In genomic region chr20:44965651-44966029, GRCh38 we compare ENCODE assay signal across 8 cellular contexts. TPM values are rescaled to one million over a fixed set of nuclear protein-coding genes. Genes with fewer than 3 reads are reported as not detected.
DNase-seq lines count a peak whose midpoint lies in the region; ATAC-seq and TF ChIP-seq lines count a peak whose summit lies in the region.

No MANE protein-coding gene starts in this region.

- H3K36me3 Mint-ChIP-seq in CD4-positive, alpha-beta T cell (ENCODE audit: low read depth) = peaks cover 45% of the 10 kb centered on the region
- no peaks in the 10 kb centered on the region for H3K36me3 Mint-ChIP-seq in osteocyte (ENCODE audit: unreplicated experiment)

- H3K27me3 Mint-ChIP-seq in CD4-positive, alpha-beta T cell = no peaks in the 10 kb centered on the region
- no peaks in the 10 kb centered on the region for H3K27me3 Mint-ChIP-seq in osteocyte (ENCODE audit: unreplicated experiment)

- peaks cover 46% of the 10 kb centered on the region for H3K79me2 ChIP-seq in PC-9 (ENCODE audit: low read depth)

- BruUV-seq in PC-9 (replicated peaks; lab: Mats Ljungman, UMichigan) = no TSS peak

- H3K4me1 Mint-ChIP-seq in CD4-positive, alpha-beta T cell (ENCODE audit: low read depth) = peaks cover 51% of the 10 kb centered on the region
- peaks cover 40% of the 10 kb centered on the region for H3K4me1 Mint-ChIP-seq in osteocyte (ENCODE audit: unreplicated experiment)

- no peaks in the 10 kb centered on the region for H3K9me3 Mint-ChIP-seq in CD4-positive, alpha-beta T cell
- no peaks in the 10 kb centered on the region for H3K9me3 Mint-ChIP-seq in osteocyte (ENCODE audit: unreplicated experiment)

- H3K4me3 ChIP-seq in PC-9 (peak overlapping the region; percentile 76), epithelial cell of esophagus (ENCODE audit: low read length) (peak overlapping the region; percentile 97)

- POLR2A ChIA-PET in CD4-positive, alpha-beta T cell (lab: Charles Lee) = interaction anchor here (1.0 to 7.1 kb wide), 8 partner anchors 8 to 80 kb away, joined by 3 to 180 read pairs (median 12); partner anchors contain the start of gene YWHAB
- POLR2A ChIA-PET in PC-9 (lab: Charles Lee; ENCODE audit: unreplicated experiment) = no interaction called here

- H3K36me3 ChIP-seq in PC-9 (ENCODE audit: low read depth) = no peaks in the 10 kb centered on the region

- H4K20me1 ChIP-seq in PC-9 (ENCODE audit: insufficient read depth) = no peaks in the 10 kb centered on the region

- H3K4me1 ChIP-seq in PC-9 (replicated peaks; ENCODE audit: insufficient read depth) = peaks cover 49% of the 10 kb centered on the region

- H3K4me2 ChIP-seq in PC-9 = peak overlapping the region; percentile 88

- 0 out of 2 replicates have a peak, but pooled peaks cover 9% of the 10 kb centered on the region for H3F3A ChIP-seq in PC-9 (ENCODE audit: insufficient read depth, low read depth)

- H3K27me3 ChIP-seq in CD4-positive, alpha-beta T cell (ENCODE audit: control insufficient read depth, insufficient read depth, low read length) = no peaks in the 10 kb centered on the region
- no peaks in the 10 kb centered on the region for H3K27me3 ChIP-seq in PC-9 (ENCODE audit: insufficient read depth, low read depth)

- peak overlapping the region; percentile 88 for H3K27ac ChIP-seq in CD4-positive, alpha-beta T cell (ENCODE audit: low read depth, low read length)
- peak overlapping the region; percentile 27 for H3K27ac ChIP-seq in PC-9

- no peaks in the 10 kb centered on the region for H3K9me3 ChIP-seq in CD4-positive, alpha-beta T cell (ENCODE audit: control insufficient read depth, low read length)
- H3K9me3 ChIP-seq in PC-9 (ENCODE audit: insufficient read depth, low read depth) = no peaks in the 10 kb centered on the region

- peak overlapping the region; percentile 86 for H3K27ac Mint-ChIP-seq in CD4-positive, alpha-beta T cell
- peak overlapping the region; percentile 86 for H3K27ac Mint-ChIP-seq in osteocyte (ENCODE audit: unreplicated experiment)

- peak overlapping the region; percentile 92 for H3K4me3 Mint-ChIP-seq in CD4-positive, alpha-beta T cell
- H3K4me3 Mint-ChIP-seq in osteocyte (ENCODE audit: unreplicated experiment) = peak overlapping the region; percentile 99

- intact Hi-C loops in CD4-positive, alpha-beta T cell (cut with DNase I, micrococcal nuclease) = loop anchor here (2.0 to 10.0 kb wide), 7 partner anchors 15 to 491 kb away; partner anchors contain the start of genes PIGT (in 1 of the 2), TTPAL (in 1 of the 2) and YWHAB (in 1 of the 2)
- intact Hi-C loops in PC-9 (cut with micrococcal nuclease; ENCODE audit: unreplicated experiment) = no loop called here

- CTCF ChIA-PET in CD4-positive, alpha-beta T cell (lab: Charles Lee) = interaction anchor here (0.6 to 4.8 kb wide), 8 partner anchors 13 to 78 kb away, joined by 3 to 31 read pairs (median 4); no protein-coding TSS in a partner anchor
- CTCF ChIA-PET in PC-9 (lab: Charles Lee) = no interaction called here

- no peaks in the 10 kb centered on the region for H3K9me2 ChIP-seq in PC-9 (ENCODE audit: insufficient read depth)

- DNase-seq in CD4-positive, alpha-beta T cell = no peak
- DNase-seq in PC-9 (no peak), epithelial cell of esophagus (ENCODE audit: low read depth) (no peak), osteocyte (ENCODE audit: extremely low spot score, unreplicated experiment) (no peak), dermis blood vessel endothelial cell (no peak)
- DNase-seq in stimulated activated CD4-positive, alpha-beta T cell treated with anti-CD3 and anti-CD28 coated beads, Interleukin-4, amount 100 ng/mL, for 1 hour = no peak
- no peak for DNase-seq in stimulated activated CD4-positive, alpha-beta T cell treated with anti-CD3 and anti-CD28 coated beads, Interleukin-1b, Interleukin-23, amount 100 ng/mL, for 48 hours

- peak overlapping the region; percentile 96 for H2AFZ ChIP-seq in PC-9

- no peak for ATAC-seq in CD4-positive, alpha-beta T cell (ENCODE audit: poor library complexity)
- no peak for ATAC-seq in GM19397 (IDR thresholded peaks at IDR 0.05; ENCODE audit: unreplicated experiment)

- TF ChIP-seq CTCF in CD4-positive, alpha-beta T cell (IDR thresholded peaks at IDR 0.05) = no peak
- TF ChIP-seq CTCF in PC-9 (conservative IDR thresholded peaks at IDR 0.05) (no peak), epithelial cell of esophagus (IDR thresholded peaks at IDR 0.05; ENCODE audit: insufficient read depth, low read depth, low read length, missing control alignments) (no peak), osteocyte (IDR thresholded peaks at IDR 0.05) (no peak)

RNA-seq across cellular contexts. Expression of gene STK4, which starts 0.7 kb away (rescaled TPM):
- total RNA-seq in CD4-positive, alpha-beta T cell = 100 to 1,000 TPM; 265 to 277 TPM
- 43.7 and 60.9 TPM in 2 replicates for total RNA-seq in PC-9 (2021)
- 25.3 and 29.7 TPM in 2 replicates for total RNA-seq in osteocyte
- total RNA-seq in dermis blood vessel endothelial cell = 24.4 and 26.2 TPM in 2 replicates

RNA-seq across cellular contexts. Expression of gene TOMM34, which starts 5.4 kb away (rescaled TPM):
- 1 to 10 TPM; 5.6 to 5.9 TPM for total RNA-seq in CD4-positive, alpha-beta T cell
- 65.9 and 71.1 TPM in 2 replicates for total RNA-seq in PC-9 (2021)
- 23.7 and 24.0 TPM in 2 replicates for total RNA-seq in osteocyte
- total RNA-seq in dermis blood vessel endothelial cell = 16.8 and 22.2 TPM in 2 replicates

RNA-seq across cellular contexts. Expression of gene PABPC1L, which starts 55.8 kb away (rescaled TPM):
- total RNA-seq in CD4-positive, alpha-beta T cell = 10 to 100 TPM; 22.8 to 27.5 TPM
- total RNA-seq in PC-9 (2021) (132 and 156 TPM in 2 replicates), osteocyte (56.1 and 65.3 TPM in 2 replicates), dermis blood vessel endothelial cell (1.3 and 2.6 TPM in 2 replicates)
